In the genomic region with DNA sequence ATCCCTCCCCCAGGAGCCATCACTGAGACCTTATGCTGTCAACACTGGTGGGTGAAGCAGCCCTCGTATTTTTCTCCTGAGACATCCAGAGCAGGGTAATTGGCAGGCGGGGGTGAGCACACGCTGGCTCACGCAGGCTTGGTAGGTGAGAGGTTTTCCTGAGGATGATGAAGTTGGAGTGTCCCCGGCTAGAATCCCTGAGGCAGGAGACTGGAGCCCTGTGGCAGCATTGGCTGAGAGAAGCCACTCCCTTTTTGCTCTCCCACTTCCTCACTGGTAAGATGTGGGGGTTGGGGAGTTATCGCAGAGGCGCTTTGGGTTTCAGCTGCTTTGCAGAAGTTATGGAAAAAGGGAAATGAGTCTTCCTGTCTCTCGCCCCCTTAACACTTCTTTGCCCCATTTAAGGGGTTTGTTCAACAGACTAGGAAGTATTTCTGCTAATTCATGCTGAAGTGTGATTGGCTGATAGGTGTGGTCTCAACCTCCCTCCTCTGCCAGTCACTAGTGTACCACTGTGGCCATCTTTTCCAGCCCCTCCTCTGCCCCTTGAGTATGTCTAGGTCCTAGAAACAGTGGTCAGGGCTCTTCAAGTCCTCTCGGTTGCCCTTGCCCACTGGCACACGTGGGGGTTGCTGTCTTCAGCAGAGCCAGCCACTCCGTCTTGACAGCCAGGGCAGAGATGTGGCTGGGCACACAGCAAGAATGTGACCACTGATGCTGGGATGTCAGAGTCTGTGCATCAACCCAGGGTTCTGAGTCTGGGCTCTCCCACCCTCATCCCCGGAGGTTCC, we compare ENCODE assay signal across 8 cellular contexts. TPM values are rescaled to one million over a fixed set of nuclear protein-coding genes. Genes with fewer than 3 reads are reported as not detected.
DNase-seq lines count a peak whose midpoint lies in the region; ATAC-seq and TF ChIP-seq lines count a peak whose summit lies in the region.

No MANE protein-coding gene starts in this region.

- intact Hi-C loops in activated CD4-positive, alpha-beta T cell treated with anti-CD3 and anti-CD28 coated beads for 36 hours (cut with DNase I, micrococcal nuclease), result loop anchor here (1.0 to 5.0 kb wide), 4 partner anchors 55 to 1098 kb away; partner anchors contain the start of genes ARPC1A (in 1 of the 2), BRI3 (in 1 of the 2), CPSF4 (in 1 of the 2) and PTCD1 (in 1 of the 2)

- H3K9me3 ChIP-seq in tibial nerve, result no peaks in the 10 kb centered on the region

- 12 to 22% methylated on average over 12 of the region's 12 CpGs for WGBS in tibial nerve, 2 donors

- TF ChIP-seq POLR2A in tibial nerve (IDR thresholded peaks at IDR 0.05), result peak in 1 of 2 donors; percentile 28

- CTCF ChIA-PET in activated CD4-positive, alpha-beta T cell treated with anti-CD3 and anti-CD28 coated beads for 36 hours (lab: Charles Lee), result no interaction called here

- no peaks in the 10 kb centered on the region for H3K9me3 Mint-ChIP-seq in activated CD4-positive, alpha-beta T cell treated with anti-CD3 and anti-CD28 coated beads for 36 hours (ENCODE audit: low read depth)

- peaks cover 4 to 84% (median 37%) of the 10 kb centered on the region in 4 donors for H3K4me1 ChIP-seq in tibial nerve

- peak in 1 of 2 donors; percentile 63 for TF ChIP-seq EP300 in tibial nerve (IDR thresholded peaks at IDR 0.05)

- H3K36me3 ChIP-seq in tibial nerve, result peaks cover 0 to 23% (median 7%) of the 10 kb centered on the region in 3 donors

- H3K27ac Mint-ChIP-seq in activated CD4-positive, alpha-beta T cell treated with anti-CD3 and anti-CD28 coated beads for 36 hours, result peak overlapping the region; percentile 96

- TF ChIP-seq CTCF in coronary artery (IDR thresholded peaks at IDR 0.05) (no peak), tibial nerve (IDR thresholded peaks at IDR 0.05) (no peak)

- peak overlapping the region; percentile 78 for H3K4me3 Mint-ChIP-seq in activated CD4-positive, alpha-beta T cell treated with anti-CD3 and anti-CD28 coated beads for 36 hours

- H3K4me1 Mint-ChIP-seq in activated CD4-positive, alpha-beta T cell treated with anti-CD3 and anti-CD28 coated beads for 36 hours, result peaks cover 62% of the 10 kb centered on the region

- peak overlapping the region; percentile 51 for H3K4me3 ChIP-seq in coronary artery
- H3K4me3 ChIP-seq in tibial nerve, result peak overlapping the region; percentile 7 to 37 (median 16)

- peak; percentile 22 for ATAC-seq in activated CD4-positive, alpha-beta T cell treated with anti-CD3 and anti-CD28 coated beads for 36 hours
- peak; percentile 33 for ATAC-seq in HG02970 (IDR thresholded peaks at IDR 0.05; ENCODE audit: low FRiP score, unreplicated experiment)

- peaks cover 55% of the 10 kb centered on the region for H3K36me3 Mint-ChIP-seq in activated CD4-positive, alpha-beta T cell treated with anti-CD3 and anti-CD28 coated beads for 36 hours (ENCODE audit: low read depth)

- H3K27me3 ChIP-seq in tibial nerve, result no peaks in the 10 kb centered on the region

- H3K27me3 Mint-ChIP-seq in activated CD4-positive, alpha-beta T cell treated with anti-CD3 and anti-CD28 coated beads for 36 hours, result no peaks in the 10 kb centered on the region

- peak; percentile 69 for DNase-seq in activated CD4-positive, alpha-beta T cell treated with anti-CD3 and anti-CD28 coated beads for 36 hours
- no peak for DNase-seq in activated CD4-positive, alpha-beta T cell treated with anti-CD3 and anti-CD28 coated beads for 1 hour
- DNase-seq in SIG-M5 treated with dmso at 0.1 percent for 504 hours (lab: John Stamatoyannopoulos, UW; ENCODE audit: unreplicated experiment) (peak; percentile 99), coronary artery (ENCODE audit: low spot score) (no peak), mucosa of gallbladder (ENCODE audit: low spot score) (peak; percentile 46), tibial nerve (ENCODE audit: low spot score in 2 of 2) (peak in 1 of 2 donors; percentile 40), NCI-H526 treated with DMSO at 0.1 percent for 48 hours (lab: John Stamatoyannopoulos, UW) (no peak)

- peak overlapping the region; percentile 81 to 84 for H3K27ac ChIP-seq in coronary artery
- peak overlapping the region; percentile 86 to 96 (median 90) for H3K27ac ChIP-seq in tibial nerve

- POLR2A ChIA-PET in activated CD4-positive, alpha-beta T cell treated with anti-CD3 and anti-CD28 coated beads for 36 hours (lab: Charles Lee), result interaction anchor here (1.0 to 1.5 kb wide), 5 partner anchors 12 to 29 kb away, joined by 3 to 11 read pairs (median 4); partner anchors contain the start of genes BUD31 and PDAP1

RNA-seq across cellular contexts. Expression of gene ARPC1B, which starts 5.7 kb away (rescaled TPM):
- 100 to 1,000 TPM; 318 to 326 TPM for total RNA-seq in activated CD4-positive, alpha-beta T cell treated with anti-CD3 and anti-CD28 coated beads for 36 hours
- total RNA-seq in mucosa of gallbladder (123 TPM), tibial nerve (100 to 1,000 TPM; 178 to 337 (median 306) TPM)

RNA-seq across cellular contexts. Expression of gene PDAP1, which starts 28.2 kb away (rescaled TPM):
- total RNA-seq in activated CD4-positive, alpha-beta T cell treated with anti-CD3 and anti-CD28 coated beads for 36 hours, result 100 to 1,000 TPM; 171 TPM
- total RNA-seq in mucosa of gallbladder (83.7 TPM), tibial nerve (100 to 1,000 TPM in 1 of 4 donors, 10 to 100 TPM in 3; 65.4 to 107 (median 68.8) TPM)

RNA-seq across cellular contexts. Expression of gene BUD31, which starts 28.5 kb away (rescaled TPM):
- total RNA-seq in activated CD4-positive, alpha-beta T cell treated with anti-CD3 and anti-CD28 coated beads for 36 hours, result 100 to 1,000 TPM; 140 to 190 TPM
- total RNA-seq in mucosa of gallbladder, result 77.8 TPM
- total RNA-seq in tibial nerve, result 10 to 100 TPM; 55.9 to 87.3 (median 75.8) TPM

RNA-seq across cellular contexts. Expression of gene ARPC1A, which starts 54.5 kb away (rescaled TPM):
- total RNA-seq in activated CD4-positive, alpha-beta T cell treated with anti-CD3 and anti-CD28 coated beads for 36 hours, result 10 to 100 TPM; 52.3 to 65.6 TPM
- total RNA-seq in mucosa of gallbladder (140 TPM), tibial nerve (100 to 1,000 TPM in 3 of 4 donors, 10 to 100 TPM in 1; 92.2 to 151 (median 118) TPM)

RNA-seq across cellular contexts. Expression of gene PTCD1, which starts 58.4 kb away (rescaled TPM):
- total RNA-seq in activated CD4-positive, alpha-beta T cell treated with anti-CD3 and anti-CD28 coated beads for 36 hours, result 1 to 10 TPM; 4.7 to 7.7 TPM
- total RNA-seq in mucosa of gallbladder (4.9 TPM), tibial nerve (10 to 100 TPM in 2 of 4 donors, 1 to 10 TPM in 2; 6.9 to 10.8 (median 9.5) TPM)

Comparison
In these comparisons a context has a peak if more than half of its experiments do, and no peak if none do; other contexts are left out.
1. DNase-seq: peak in activated CD4-positive, alpha-beta T cell treated with anti-CD3 and anti-CD28 coated beads for 36 hours (single experiment), SIG-M5 treated with dmso at 0.1 percent for 504 hours (single experiment) and mucosa of gallbladder (single experiment); none in activated CD4-positive, alpha-beta T cell treated with anti-CD3 and anti-CD28 coated beads for 1 hour (single experiment), coronary artery (single experiment) and NCI-H526 treated with DMSO at 0.1 percent for 48 hours (single experiment).